In genomic region chr1:88327391-88328267, GRCh38 we compare ENCODE assay signal across 9 cellular contexts.
DNase-seq lines count a peak whose midpoint lies in the region; ATAC-seq, FAIRE-seq and TF ChIP-seq lines count a peak whose summit lies in the region.
"Had no signal": no experiment of that assay in that cellular context is flagged by ENCODE, and none has a peak within 500 bp of the region (broad histone marks: within the 10 kb centered on the region; RNA-seq: fewer than 3 reads in every experiment).

No MANE protein-coding gene starts in this region.

- 0 out of 3 replicates have a peak, but pooled peaks have one; percentile 42 for ATAC-seq in GM12878
- no peak for ATAC-seq in GM21717 (IDR thresholded peaks at IDR 0.05; ENCODE audit: unreplicated experiment)

- H3K9me3 Mint-ChIP-seq in type B pancreatic cell: no peaks in the 10 kb centered on the region

- H3K4me3 ChIP-seq in AG09309 (ENCODE audit: control insufficient read depth, low read depth, low read length): no peak overlapping the region
- H3K4me3 ChIP-seq in GM12878: no peak overlapping the region
- no peak overlapping the region for H3K4me3 ChIP-seq in liver (ENCODE audit: low read depth in 1 of 3, low read length in 3 of 3)

- H3K4me1 Mint-ChIP-seq in type B pancreatic cell (ENCODE audit: unreplicated experiment): no peaks in the 10 kb centered on the region
- H3K4me1 Mint-ChIP-seq: central memory CD8-positive, alpha-beta T cell had no signal

- no peaks in the 10 kb centered on the region for H3K79me2 ChIP-seq in GM12878 (ENCODE audit: control insufficient read depth, insufficient read depth, low read length)

- no peak overlapping the region for H3K27ac Mint-ChIP-seq in type B pancreatic cell

- TF ChIP-seq RAD21 in GM12878 (IDR thresholded peaks at IDR 0.05; ENCODE audit: insufficient read depth, low read depth, low read length) (no peak), liver (IDR thresholded peaks at IDR 0.05) (no peak)

- no TSS peak for BruUV-seq in GM12878 (replicated peaks; lab: Mats Ljungman, UMichigan)

- POLR2A ChIA-PET in GM12878 (lab: Charles Lee): no interaction called here

- H3K4me3 Mint-ChIP-seq in type B pancreatic cell: no peak overlapping the region
- H3K4me3 Mint-ChIP-seq: central memory CD8-positive, alpha-beta T cell had no signal

- H3K27me3 ChIP-seq in GM12878 (replicated peaks in 1 of 2; ENCODE audit: control insufficient read depth in 2 of 2, insufficient read depth in 2 of 2, low read length in 1 of 2) (no peaks in the 10 kb centered on the region), liver (ENCODE audit: control insufficient read depth in 4 of 4, insufficient read depth in 4 of 4, low read length in 3 of 4) (no peaks in the 10 kb centered on the region)

- no peaks in the 10 kb centered on the region for H3K36me3 Mint-ChIP-seq in type B pancreatic cell

- WGBS in GM12878 (ENCODE audit: insufficient coverage, insufficient replicate concordance, low lambda C conversion rate, missing lambda C conversion rate): 39% methylated on average over 5 of the region's 5 CpGs
- 72% methylated on average over 5 of the region's 5 CpGs for WGBS in liver

- SMC1A ChIA-PET in GM12878 (lab: Charles Lee; ENCODE audit: uncharacterized antibody, unreplicated experiment): no interaction called here

- no peak for TF ChIP-seq POLR2A in GM12878 (IDR thresholded peaks at IDR 0.05; ENCODE audit: low read depth, low read length)

- H3K27ac ChIP-seq in GM12878 (ENCODE audit: control insufficient read depth, insufficient read depth): no peak overlapping the region
- H3K27ac ChIP-seq in liver (ENCODE audit: low read depth in 1 of 2, low read length in 2 of 2): peak overlapping the region; percentile 19 to 44

- H3K9ac ChIP-seq in GM12878 (ENCODE audit: control insufficient read depth, insufficient read depth, low read length): no peak overlapping the region
- H3K9ac ChIP-seq in liver (ENCODE audit: low read depth in 1 of 2, low read length in 2 of 2): no peak overlapping the region

- no peak for FAIRE-seq in GM12878 (lab: Jason Lieb, UNC)

- H3K9me3 ChIP-seq in GM12878 (replicated peaks; ENCODE audit: control insufficient read depth, insufficient read depth, low read length) (no peaks in the 10 kb centered on the region), liver (ENCODE audit: control insufficient read depth in 4 of 4, low read length in 3 of 4) (no peaks in the 10 kb centered on the region)

- in situ Hi-C loops in GM12878 (cut with MboI): no loop called here

- no peak overlapping the region for H3K4me2 ChIP-seq in GM12878 (ENCODE audit: control insufficient read depth, insufficient read depth)

- no peaks in the 10 kb centered on the region for H3K27me3 Mint-ChIP-seq in type B pancreatic cell
- H3K27me3 Mint-ChIP-seq: central memory CD8-positive, alpha-beta T cell had no signal

- H4K20me1 ChIP-seq in GM12878 (ENCODE audit: control insufficient read depth, insufficient read depth): no peaks in the 10 kb centered on the region

- no peaks in the 10 kb centered on the region for H3K36me3 ChIP-seq in GM12878 (ENCODE audit: control insufficient read depth in 2 of 2, insufficient read depth in 2 of 2, low read length in 1 of 2)
- no peaks in the 10 kb centered on the region for H3K36me3 ChIP-seq in liver (ENCODE audit: control insufficient read depth in 4 of 4, insufficient read depth in 3 of 4, low read depth in 1 of 4, low read length in 3 of 4)

- H2AFZ ChIP-seq in GM12878 (ENCODE audit: control insufficient read depth, low read depth, low read length): no peak overlapping the region

- DNase-seq in AG09309 (ENCODE audit: low read depth): peak; percentile 43
- DNase-seq in HS-27A (ENCODE audit: low read depth): peak; percentile 54
- DNase-seq in GM12878 (ENCODE audit: low read depth, low spot score): no peak
- DNase-seq in type B pancreatic cell (ENCODE audit: extremely low spot score, unreplicated experiment): no peak
- no peak for DNase-seq in cerebellar cortex (ENCODE audit: low spot score)
- no peak for DNase-seq in effector CD4-positive, alpha-beta T cell

- TF ChIP-seq CTCF in AG09309 (IDR thresholded peaks at IDR 0.05; ENCODE audit: control insufficient read depth, insufficient read depth, low read depth, low read length, missing control alignments): no peak
- no peak for TF ChIP-seq CTCF in GM12878 (IDR thresholded peaks at IDR 0.05 in 2 of 3, conservative IDR thresholded peaks at IDR 0.05 in 1 of 3; ENCODE audit: control insufficient read depth in 2 of 3, extremely low read depth in 1 of 3, insufficient read depth in 1 of 3, low read depth in 3 of 3, low read length in 3 of 3)
- TF ChIP-seq CTCF in liver (IDR thresholded peaks at IDR 0.05; ENCODE audit: low read depth, low read length, missing input control): no peak
- TF ChIP-seq CTCF in type B pancreatic cell (conservative IDR thresholded peaks at IDR 0.05): no peak

- TF ChIP-seq EP300 in GM12878 (IDR thresholded peaks at IDR 0.05; ENCODE audit: borderline replicate concordance in 1 of 2, control insufficient read depth in 1 of 2, low read depth in 2 of 2, low read length in 2 of 2): no peak

- intact Hi-C loops in GM12878 (cut with micrococcal nuclease; ENCODE audit: unreplicated experiment): no loop called here

- RAD21 ChIA-PET in GM12878 (lab: Charles Lee; ENCODE audit: unreplicated experiment): no interaction called here

- H3K4me1 ChIP-seq in GM12878 (ENCODE audit: control insufficient read depth, insufficient read depth, low read length) (no peaks in the 10 kb centered on the region), liver (ENCODE audit: control insufficient read depth in 4 of 4, insufficient read depth in 4 of 4, low read length in 3 of 4) (no peaks in the 10 kb centered on the region)

- CTCF ChIA-PET in GM12878 (lab: Yijun Ruan, JAX): no interaction called here

TF ChIP-seq in GM12878, 131 proteins besides CTCF, POLR2A, EP300 and RAD21:
- TF ChIP-seq POLR2AphosphoS2 (IDR thresholded peaks at IDR 0.05; ENCODE audit: low read depth, low read length) (no peak), JUNB (IDR thresholded peaks at IDR 0.05) (no peak)

TF ChIP-seq in liver, 16 proteins besides CTCF, POLR2A, EP300 and RAD21:
- TF ChIP-seq FOXA2 (IDR thresholded peaks at IDR 0.05) (no peak), ZBTB33 (IDR thresholded peaks at IDR 0.05) (no peak), EGR1 (IDR thresholded peaks at IDR 0.05; ENCODE audit: low read depth in 2 of 2) (no peak), GABPA (IDR thresholded peaks at IDR 0.05 in 1 of 2, conservative IDR thresholded peaks at IDR 0.05 in 1 of 2) (peak in 1 of 2 donors; percentile 14), ATF3 (IDR thresholded peaks at IDR 0.05) (no peak), JUND (IDR thresholded peaks at IDR 0.05) (peak; percentile 91 to 95), SP1 (IDR thresholded peaks at IDR 0.05) (peak; percentile 25), YY1 (IDR thresholded peaks at IDR 0.05) (no peak)

Comparison
In these comparisons a context has a peak if more than half of its experiments do, and no peak if none do; other contexts are left out.
1. DNase-seq: peak in AG09309 (single experiment) and HS-27A (single experiment); none in GM12878 (single experiment), type B pancreatic cell (single experiment), cerebellar cortex (single experiment) and effector CD4-positive, alpha-beta T cell (single experiment).